10 cellular contexts compared by ENCODE assay signal in genomic region chr1:104105466-104105865, GRCh38.
"Had no signal": no experiment of that assay in that cellular context is flagged by ENCODE, and none has a peak within 500 bp of the region (broad histone marks: within the 10 kb centered on the region; RNA-seq: fewer than 3 reads in every experiment).

No MANE protein-coding gene starts in this region.

- H3K4me3 ChIP-seq: GM23248, HAP-1 had no signal

- H3K27ac Mint-ChIP-seq: HFFc6 had no signal

- H3K4me3 Mint-ChIP-seq: HFFc6 had no signal

- H3K4me1 ChIP-seq: HAP-1 had no signal

- H3K9me3 ChIP-seq: HAP-1 had no signal

- H2AFZ ChIP-seq: GM23248 had no signal

- H3K27ac ChIP-seq: GM23248, HL-60, KMS-11 had no signal

- H3K36me3 ChIP-seq: HAP-1 had no signal

- DNase-seq: GM23248, H7, HFFc6, IMR-90, KBM-7 had no signal

- H3K9ac ChIP-seq: GM23248, KMS-11 had no signal

- ATAC-seq: HCT116 had no signal

- FAIRE-seq: H1 had no signal
